8 cellular contexts compared by ENCODE assay signal in genomic region chr1:84077476-84078107, GRCh38.
DNase-seq lines count a peak whose midpoint lies in the region; ATAC-seq and TF ChIP-seq lines count a peak whose summit lies in the region.

No MANE protein-coding gene starts in this region.

- H3K9me3 Mint-ChIP-seq in T-helper 1 cell treated with Interleukin-12 subunit alpha and Interleukin-12 subunit beta and Interleukin-4 antibody, amounts not matched to agents 30 μg/mL and 1 μg/mL, for 36 hours: no peaks in the 10 kb centered on the region

- DNase-seq in NCI-H1105 (lab: John Stamatoyannopoulos, UW) (peak; percentile 81), right cardiac atrium (peak; percentile 83 to 93 (median 90)), aorta (peak; percentile 76 to 92)

- intact Hi-C loops in right cardiac atrium (cut with DNase I) (no loop called here), aorta (cut with DNase I) (loop anchor here (5.0 kb wide), 2 partner anchors 75 to 145 kb away; no protein-coding TSS in a partner anchor)

- under 1% methylated on average over 71 of the region's 71 CpGs for WGBS in right cardiac atrium
- WGBS in aorta, 2 donors: 0% methylated on average over 58 to 71 of the region's 71 CpGs

- H3K9ac ChIP-seq in rectal smooth muscle tissue (ENCODE audit: low read length): peak overlapping the region; percentile 68

- no peak for TF ChIP-seq CTCF in GM12875 (IDR thresholded peaks at IDR 0.05; ENCODE audit: borderline replicate concordance, insufficient read depth, low read depth, low read length)

- no peaks in the 10 kb centered on the region for H3K36me3 ChIP-seq in rectal smooth muscle tissue (ENCODE audit: control insufficient read depth, insufficient read depth, low read length)
- H3K36me3 ChIP-seq in aorta (ENCODE audit: control insufficient read depth in 1 of 2, insufficient read depth in 2 of 2, low read length in 1 of 2): no peaks in the 10 kb centered on the region

- peak overlapping the region; percentile 82 for H3K4me3 Mint-ChIP-seq in T-helper 1 cell treated with Interleukin-12 subunit alpha and Interleukin-12 subunit beta and Interleukin-4 antibody, amounts not matched to agents 30 μg/mL and 1 μg/mL, for 36 hours

- peak overlapping the region; percentile 89 for H3K27ac ChIP-seq in angular gyrus (ENCODE audit: low read depth, low read length)
- H3K27ac ChIP-seq in right cardiac atrium (ENCODE audit: low read length): peak overlapping the region; percentile 90
- peak overlapping the region; percentile 93 for H3K27ac ChIP-seq in rectal smooth muscle tissue (ENCODE audit: low read depth, low read length)
- H3K27ac ChIP-seq in aorta (ENCODE audit: low read depth in 1 of 2, low read length in 2 of 2): peak overlapping the region; percentile 92 to 95

- H3K27me3 ChIP-seq in right cardiac atrium (ENCODE audit: control insufficient read depth, insufficient read depth): no peaks in the 10 kb centered on the region
- H3K27me3 ChIP-seq in rectal smooth muscle tissue (ENCODE audit: control insufficient read depth, insufficient read depth, low read length): no peaks in the 10 kb centered on the region
- H3K27me3 ChIP-seq in aorta (ENCODE audit: control insufficient read depth in 1 of 2, insufficient read depth in 2 of 2, low read length in 1 of 2): no peaks in the 10 kb centered on the region

- H3K4me1 ChIP-seq in right cardiac atrium (ENCODE audit: control insufficient read depth, insufficient read depth, low read length): no peaks in the 10 kb centered on the region
- H3K4me1 ChIP-seq in rectal smooth muscle tissue (ENCODE audit: control insufficient read depth, insufficient read depth, low read length): peaks cover 6% of the 10 kb centered on the region
- H3K4me1 ChIP-seq in aorta (ENCODE audit: control insufficient read depth in 1 of 2, insufficient read depth in 2 of 2, low read length in 2 of 2): peaks cover 0 to 2% of the 10 kb centered on the region in 2 donors

- ATAC-seq in HG02588 (IDR thresholded peaks at IDR 0.05; ENCODE audit: unreplicated experiment) (peak; percentile 95), right cardiac atrium (peak; percentile 99), aorta (ENCODE audit: low FRiP score) (peak; percentile 98)

- H3K27ac Mint-ChIP-seq in T-helper 1 cell treated with Interleukin-12 subunit alpha and Interleukin-12 subunit beta and Interleukin-4 antibody, amounts not matched to agents 30 μg/mL and 1 μg/mL, for 36 hours: peak overlapping the region; percentile 27

- H3K36me3 Mint-ChIP-seq in T-helper 1 cell treated with Interleukin-12 subunit alpha and Interleukin-12 subunit beta and Interleukin-4 antibody, amounts not matched to agents 30 μg/mL and 1 μg/mL, for 36 hours (ENCODE audit: low read depth): peaks cover 2% of the 10 kb centered on the region

- peaks cover 12% of the 10 kb centered on the region for H3K4me1 Mint-ChIP-seq in T-helper 1 cell treated with Interleukin-12 subunit alpha and Interleukin-12 subunit beta and Interleukin-4 antibody, amounts not matched to agents 30 μg/mL and 1 μg/mL, for 36 hours (ENCODE audit: low read depth)

- H3K9me3 ChIP-seq in right cardiac atrium (ENCODE audit: control insufficient read depth, low read length) (no peaks in the 10 kb centered on the region), aorta (ENCODE audit: control insufficient read depth, low read length) (no peaks in the 10 kb centered on the region)

- H3K4me3 ChIP-seq in GM12875 (ENCODE audit: low read depth, low read length) (peak overlapping the region; percentile 80), right cardiac atrium (ENCODE audit: low read length) (peak overlapping the region; percentile 85), rectal smooth muscle tissue (ENCODE audit: low read length) (peak overlapping the region; percentile 86), aorta (ENCODE audit: low read length in 2 of 2) (peak overlapping the region; percentile 91 to 98)

- H3K27me3 Mint-ChIP-seq in T-helper 1 cell treated with Interleukin-12 subunit alpha and Interleukin-12 subunit beta and Interleukin-4 antibody, amounts not matched to agents 30 μg/mL and 1 μg/mL, for 36 hours (ENCODE audit: low read depth): peaks cover 23% of the 10 kb centered on the region

Comparison
In these comparisons a context has a peak if more than half of its experiments do, and no peak if none do; other contexts are left out.
1. Peak in every context shown above with its lines: DNase-seq, ATAC-seq, H3K4me3 ChIP-seq and H3K27ac ChIP-seq.
2. intact Hi-C loops: an anchor here in aorta (5.0 kb wide); none called in right cardiac atrium.